ENCODE assay signal across 8 cellular contexts in the genomic region with DNA sequence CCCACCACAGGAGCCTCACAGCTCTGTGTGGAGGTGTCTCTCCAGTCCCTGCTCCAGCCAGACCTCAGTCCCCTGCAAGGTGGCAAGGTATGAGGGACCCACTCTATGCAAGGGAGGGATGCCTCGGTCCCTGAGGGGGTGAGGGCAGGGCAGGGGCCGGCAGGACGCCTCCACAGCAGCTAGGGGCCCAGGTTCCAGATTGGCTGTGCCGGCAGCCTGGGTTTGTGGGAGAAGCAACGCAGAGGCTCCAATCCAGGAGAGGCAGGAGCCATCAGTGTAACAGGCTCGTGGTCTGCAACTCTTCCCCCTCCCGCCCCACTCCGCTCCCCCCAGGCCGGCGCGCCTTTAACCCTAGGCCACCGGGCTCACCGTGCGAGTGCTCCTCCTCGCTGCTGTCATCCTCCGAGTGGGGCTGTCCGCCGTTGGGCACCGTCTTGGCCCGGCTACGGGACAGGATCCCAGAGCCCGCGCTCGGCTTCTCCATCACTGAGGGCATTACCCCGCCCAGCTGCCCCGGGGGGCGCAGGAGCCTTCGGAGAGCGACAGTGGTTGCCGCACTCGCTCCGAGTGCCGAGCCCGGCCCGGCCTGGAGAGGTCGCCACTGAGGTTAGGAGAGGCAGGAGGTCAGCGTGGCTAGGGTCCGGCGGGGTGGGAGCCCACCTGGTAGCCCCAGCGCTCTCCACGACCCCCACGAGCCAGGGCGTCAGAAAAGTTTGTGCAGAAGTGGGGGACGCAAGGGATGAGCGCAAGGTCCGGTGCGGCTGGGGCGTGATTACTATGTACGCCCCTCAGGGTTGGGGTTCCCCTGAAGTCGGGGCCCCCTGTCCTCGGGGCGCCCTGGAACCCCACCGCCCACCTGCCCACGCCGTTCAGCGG. TPM values are rescaled to one million over a fixed set of nuclear protein-coding genes. Genes with fewer than 3 reads are reported as not detected.
DNase-seq lines count a peak whose midpoint lies in the region; ATAC-seq, FAIRE-seq and TF ChIP-seq lines count a peak whose summit lies in the region.

No MANE protein-coding gene starts in this region.

- H3K27ac ChIP-seq in HUES6 (ENCODE audit: low read depth, low read length) = peak overlapping the region; percentile 91; the same call in 1 of the 2 replicates
- H3K27ac ChIP-seq in SJSA1 = no peak overlapping the region
- H3K27ac ChIP-seq in thymus (ENCODE audit: low read depth) = no peak overlapping the region

- H3K4me3 Mint-ChIP-seq in chondrocyte (ENCODE audit: unreplicated experiment) = peak overlapping the region; percentile 74

- peak overlapping the region; percentile 96 for H3K4me3 ChIP-seq in HUES6 (ENCODE audit: low read depth, low read length)
- H3K4me3 ChIP-seq in SJSA1 = peak overlapping the region; percentile 45
- peak overlapping the region; percentile 54 for H3K4me3 ChIP-seq in thymus (ENCODE audit: low read length)

- no peaks in the 10 kb centered on the region for H3K36me3 Mint-ChIP-seq in chondrocyte (ENCODE audit: low read depth)

- no peak for FAIRE-seq in D721Med (lab: Jason Lieb, UNC)

- peaks cover 18% of the 10 kb centered on the region for H3K4me1 Mint-ChIP-seq in chondrocyte (ENCODE audit: low read depth)

- no peak for ATAC-seq in HG03439 (IDR thresholded peaks at IDR 0.05; ENCODE audit: unreplicated experiment)

- H3K9me3 ChIP-seq in HUES6 (ENCODE audit: control insufficient read depth, insufficient read depth, low read depth, low read length) = no peaks in the 10 kb centered on the region
- no peaks in the 10 kb centered on the region for H3K9me3 ChIP-seq in SJSA1 (replicated peaks)
- no peaks in the 10 kb centered on the region for H3K9me3 ChIP-seq in thymus (ENCODE audit: control insufficient read depth)

- no peaks in the 10 kb centered on the region for H3K9me3 Mint-ChIP-seq in chondrocyte (ENCODE audit: low read depth)

- peaks cover 27% of the 10 kb centered on the region for H3K36me3 ChIP-seq in HUES6 (ENCODE audit: control insufficient read depth, insufficient read depth, low read length)
- peaks cover 3% of the 10 kb centered on the region; the same call in 1 of the 2 replicates for H3K36me3 ChIP-seq in SJSA1
- H3K36me3 ChIP-seq in thymus (ENCODE audit: control insufficient read depth, insufficient read depth) = no peaks in the 10 kb centered on the region

- 11% methylated on average over 56 of the region's 56 CpGs for WGBS in thymus

- no peak overlapping the region for H3K27ac Mint-ChIP-seq in chondrocyte (ENCODE audit: unreplicated experiment)

- DNase-seq in D721Med (ENCODE audit: insufficient read length, low spot score) = no peak
- DNase-seq in SJSA1 (ENCODE audit: low read depth in 1 of 2, low spot score in 2 of 2) = peak; percentile 56 to 79
- no peak for DNase-seq in chondrocyte (ENCODE audit: low spot score)
- DNase-seq in medulla oblongata (ENCODE audit: extremely low spot score) = peak; percentile 33
- no peak for DNase-seq in KG1 (lab: John Stamatoyannopoulos, UW)

- TF ChIP-seq CTCF in D721Med (IDR thresholded peaks at IDR 0.05; ENCODE audit: insufficient read depth, missing control alignments) = peak; percentile 57
- TF ChIP-seq CTCF in chondrocyte (IDR thresholded peaks at IDR 0.05) = peak; percentile 78

- H3K27me3 ChIP-seq in HUES6 (ENCODE audit: control insufficient read depth, insufficient read depth, low read length) (no peaks in the 10 kb centered on the region), SJSA1 (replicated peaks) (no peaks in the 10 kb centered on the region), thymus (ENCODE audit: control insufficient read depth, insufficient read depth) (no peaks in the 10 kb centered on the region)

- H3K27me3 Mint-ChIP-seq in chondrocyte (ENCODE audit: low read depth) = no peaks in the 10 kb centered on the region

- H3K4me1 ChIP-seq in HUES6 (ENCODE audit: control insufficient read depth, insufficient read depth, low read length) (peaks cover 33% of the 10 kb centered on the region), SJSA1 (replicated peaks) (peaks cover 27% of the 10 kb centered on the region), thymus (ENCODE audit: control insufficient read depth, insufficient read depth, low read length) (peaks cover 15% of the 10 kb centered on the region)

- H3K9ac ChIP-seq in HUES6 (ENCODE audit: low read length) = peak overlapping the region; percentile 93

RNA-seq across cellular contexts. Expression of a gene that starts 0.8 kb away (rescaled TPM):
- total RNA-seq in SJSA1 (2014; rRNA removed; shearing (Covaris generic)) = 1.5 and 1.6 TPM in 2 replicates
- 1.3 to 3.8 TPM (median 2.7 TPM) in 3 replicates for total RNA-seq in chondrocyte
- polyA plus RNA-seq in thymus = 0.87 TPM

RNA-seq across cellular contexts. Expression of a gene that starts 22.6 kb away (rescaled TPM):
- 21.4 and 39.9 TPM in 2 replicates for total RNA-seq in SJSA1 (2014; rRNA removed; shearing (Covaris generic))
- total RNA-seq in chondrocyte = 17.7 to 28.0 TPM (median 20.8 TPM) in 3 replicates
- polyA plus RNA-seq in thymus = 18.4 TPM

RNA-seq across cellular contexts. Expression of a gene that starts 58.2 kb away (rescaled TPM):
- 1,062 and 2,110 TPM in 2 replicates for total RNA-seq in SJSA1 (2014; rRNA removed; shearing (Covaris generic))
- 220 to 245 TPM (median 240 TPM) in 3 replicates for total RNA-seq in chondrocyte
- 411 TPM for polyA plus RNA-seq in thymus

Comparison
In these comparisons a context has a peak if more than half of its experiments do, and no peak if none do; other contexts are left out.
1. DNase-seq: peak in SJSA1 (2 of 2) and medulla oblongata (single experiment); none in D721Med (single experiment), chondrocyte (single experiment) and KG1 (single experiment).
2. H3K4me3 ChIP-seq: peak in every context shown above with its lines; median percentile 96 in HUES6; 54 in thymus; 45 in SJSA1.